Comparison of ENCODE assay signal across 28 cellular contexts in genomic region chr20:53806683-53807401, GRCh38.
DNase-seq lines count a peak whose midpoint lies in the region; ATAC-seq and TF ChIP-seq lines count a peak whose summit lies in the region.
"Had no signal": no experiment of that assay in that cellular context is flagged by ENCODE, and none has a peak within 500 bp of the region (broad histone marks: within the 10 kb centered on the region; RNA-seq: fewer than 3 reads in every experiment).

No MANE protein-coding gene starts in this region.

- no peak overlapping the region for H3K4me3 Mint-ChIP-seq in CD4-positive, CD25-positive, alpha-beta regulatory T cell
- H3K4me3 Mint-ChIP-seq in HFFc6 (no peak overlapping the region), nephron progenitor cell (no peak overlapping the region)
- no peak overlapping the region for H3K4me3 Mint-ChIP-seq in activated T-helper 17 cell treated with anti-CD3 and anti-CD28 coated beads, Interleukin-2, amount 50 U/mL, for 72 hours
- H3K4me3 Mint-ChIP-seq: activated naive CD8-positive, alpha-beta T cell treated with anti-CD3 and anti-CD28 coated beads for 36 hours; central memory CD8-positive, alpha-beta T cell; stimulated activated memory B cell treated with anti-CD40 and anti-IgM and Interleukin-4, amounts not matched to agents 10 μg/mL and 1 μg/mL and 100 μg/mL, for 72 hours had no signal

- no peak overlapping the region for H3K4me3 ChIP-seq in CD4-positive, CD25-positive, alpha-beta regulatory T cell (ENCODE audit: low read depth, low read length)
- H3K4me3 ChIP-seq in ovary: no peak overlapping the region
- H3K4me3 ChIP-seq: spleen, testis, uterus had no signal

- H3K27ac ChIP-seq in CD4-positive, CD25-positive, alpha-beta regulatory T cell (ENCODE audit: insufficient read depth, low read length, poor library complexity, severe bottlenecking): no peak overlapping the region
- no peak overlapping the region for H3K27ac ChIP-seq in ovary
- H3K27ac ChIP-seq: C4-2B, KMS-11, spleen, testis, uterus had no signal

- no peak for TF ChIP-seq POLR2A in ovary (IDR thresholded peaks at IDR 0.05)

- no peaks in the 10 kb centered on the region for H3K4me1 ChIP-seq in CD4-positive, CD25-positive, alpha-beta regulatory T cell (ENCODE audit: control insufficient read depth, insufficient read depth, low read length, poor library complexity, severe bottlenecking)
- H3K4me1 ChIP-seq in ovary (ENCODE audit: insufficient read depth): no peaks in the 10 kb centered on the region
- H3K4me1 ChIP-seq: spleen, testis, uterus had no signal

- H3K9me3 Mint-ChIP-seq in CD4-positive, CD25-positive, alpha-beta regulatory T cell: peaks cover 0 to 2% (median 0%) of the 10 kb centered on the region in 7 donors
- H3K9me3 Mint-ChIP-seq in HFFc6 (no peaks in the 10 kb centered on the region), nephron progenitor cell (no peaks in the 10 kb centered on the region)
- no peaks in the 10 kb centered on the region for H3K9me3 Mint-ChIP-seq in activated T-helper 17 cell treated with anti-CD3 and anti-CD28 coated beads, Interleukin-2, amount 50 U/mL, for 72 hours
- H3K9me3 Mint-ChIP-seq: activated naive CD8-positive, alpha-beta T cell treated with anti-CD3 and anti-CD28 coated beads for 36 hours; activated T-helper 2 cell treated with anti-CD3 and anti-CD28 coated beads, Interferon-gamma antibody, Interleukin-2, Interleukin-4, amounts not matched to agents 10 μg/mL and 5 μg/mL and 100 μg/mL, durations not matched to agents 14 hours and 24 hours and 36 hours; central memory CD8-positive, alpha-beta T cell; stimulated activated memory B cell treated with anti-CD40 and anti-IgM and Interleukin-4, amounts not matched to agents 10 μg/mL and 1 μg/mL and 100 μg/mL, for 72 hours had no signal

- H3K27me3 Mint-ChIP-seq in CD4-positive, CD25-positive, alpha-beta regulatory T cell: no peaks in the 10 kb centered on the region
- H3K27me3 Mint-ChIP-seq in HFFc6 (ENCODE audit: insufficient read depth) (no peaks in the 10 kb centered on the region; the same call in 1 of the 2 replicates), nephron progenitor cell (ENCODE audit: low read depth, poor library complexity) (peaks cover 22% of the 10 kb centered on the region)
- no peaks in the 10 kb centered on the region for H3K27me3 Mint-ChIP-seq in activated T-helper 17 cell treated with anti-CD3 and anti-CD28 coated beads, Interleukin-2, amount 50 U/mL, for 72 hours
- H3K27me3 Mint-ChIP-seq: activated naive CD8-positive, alpha-beta T cell treated with anti-CD3 and anti-CD28 coated beads for 36 hours; central memory CD8-positive, alpha-beta T cell; stimulated activated memory B cell treated with anti-CD40 and anti-IgM and Interleukin-4, amounts not matched to agents 10 μg/mL and 1 μg/mL and 100 μg/mL, for 72 hours had no signal

- TF ChIP-seq CTCF in HFFc6 (IDR thresholded peaks at IDR 0.05): no peak
- TF ChIP-seq CTCF in nephron progenitor cell (IDR thresholded peaks at IDR 0.05): no peak
- no peak for TF ChIP-seq CTCF in ovary (IDR thresholded peaks at IDR 0.05)

- DNase-seq in CD4-positive, CD25-positive, alpha-beta regulatory T cell: no peak
- no peak for DNase-seq in HFFc6
- DNase-seq in nephron progenitor cell: no peak
- no peak for DNase-seq in NCI-H526 (lab: John Stamatoyannopoulos, UW)
- DNase-seq in ovary: no peak
- DNase-seq: activated CD4-positive, alpha-beta T cell treated with anti-CD3 and anti-CD28 coated beads for 48 hours; activated naive CD8-positive, alpha-beta T cell treated with anti-CD3 and anti-CD28 coated beads for 36 hours; DMS 273 treated with DMSO at 0.1 percent for 48 hours; head of caudate nucleus; mesendoderm; MV-4-11; NCI-H146; NCI-H510A; NK-92 treated with Interleukin-12 subunit alpha and Interleukin-12 subunit beta, amount 100 ng/mL, for 24 hours; occipital lobe; SK-N-SH; spleen; stimulated activated CD4-positive, alpha-beta T cell treated with anti-CD3 and anti-CD28 coated beads, Interleukin-4, amount 100 ng/mL, for 1 hour; T-helper 2 cell; testis; uterus had no signal

- peaks cover 0 to 3% (median 0%) of the 10 kb centered on the region in 4 donors for H3K4me1 Mint-ChIP-seq in CD4-positive, CD25-positive, alpha-beta regulatory T cell
- peaks cover 51% of the 10 kb centered on the region for H3K4me1 Mint-ChIP-seq in HFFc6 (ENCODE audit: low read depth)
- H3K4me1 Mint-ChIP-seq in activated T-helper 17 cell treated with anti-CD3 and anti-CD28 coated beads, Interleukin-2, amount 50 U/mL, for 72 hours: no peaks in the 10 kb centered on the region
- peaks cover 29% of the 10 kb centered on the region for H3K4me1 Mint-ChIP-seq in nephron progenitor cell

- WGBS in ovary, 3 donors: 88 to 92% (median 91%) methylated on average over 6 of the region's 6 CpGs

- H3K9me3 ChIP-seq in CD4-positive, CD25-positive, alpha-beta regulatory T cell (ENCODE audit: control insufficient read depth in 2 of 2, low read length in 2 of 2): no peaks in the 10 kb centered on the region
- H3K9me3 ChIP-seq in ovary: no peaks in the 10 kb centered on the region
- H3K9me3 ChIP-seq: SK-N-SH, spleen, testis, uterus had no signal

- TF ChIP-seq EP300 in ovary (IDR thresholded peaks at IDR 0.05): no peak

- no peaks in the 10 kb centered on the region for H3K36me3 Mint-ChIP-seq in CD4-positive, CD25-positive, alpha-beta regulatory T cell
- H3K36me3 Mint-ChIP-seq in HFFc6 (ENCODE audit: low read depth) (no peaks in the 10 kb centered on the region), nephron progenitor cell (ENCODE audit: low read depth) (no peaks in the 10 kb centered on the region)
- H3K36me3 Mint-ChIP-seq in activated T-helper 17 cell treated with anti-CD3 and anti-CD28 coated beads, Interleukin-2, amount 50 U/mL, for 72 hours (ENCODE audit: low read depth): no peaks in the 10 kb centered on the region
- H3K36me3 Mint-ChIP-seq: activated naive CD8-positive, alpha-beta T cell treated with anti-CD3 and anti-CD28 coated beads for 36 hours; stimulated activated memory B cell treated with anti-CD40 and anti-IgM and Interleukin-4, amounts not matched to agents 10 μg/mL and 1 μg/mL and 100 μg/mL, for 72 hours had no signal

- no peaks in the 10 kb centered on the region for H3K36me3 ChIP-seq in CD4-positive, CD25-positive, alpha-beta regulatory T cell (ENCODE audit: control insufficient read depth, insufficient read depth, low read length)
- H3K36me3 ChIP-seq in ovary: no peaks in the 10 kb centered on the region
- H3K36me3 ChIP-seq: spleen, uterus had no signal

- no peaks in the 10 kb centered on the region for H3K27me3 ChIP-seq in CD4-positive, CD25-positive, alpha-beta regulatory T cell (ENCODE audit: control insufficient read depth, insufficient read depth, low read length)
- no peaks in the 10 kb centered on the region for H3K27me3 ChIP-seq in ovary
- H3K27me3 ChIP-seq: spleen, testis, uterus had no signal

- intact Hi-C loops in ovary (cut with DNase I): no loop called here

- peak overlapping the region in 2 of 3 donors; percentile 9 to 79 for H3K27ac Mint-ChIP-seq in CD4-positive, CD25-positive, alpha-beta regulatory T cell
- H3K27ac Mint-ChIP-seq in HFFc6: peak overlapping the region; percentile 68
- H3K27ac Mint-ChIP-seq in activated T-helper 17 cell treated with anti-CD3 and anti-CD28 coated beads, Interleukin-2, amount 50 U/mL, for 72 hours: peak overlapping the region; percentile 2
- peak overlapping the region; percentile 4 for H3K27ac Mint-ChIP-seq in nephron progenitor cell
- H3K27ac Mint-ChIP-seq: activated naive CD8-positive, alpha-beta T cell treated with anti-CD3 and anti-CD28 coated beads for 36 hours; activated T-helper 2 cell treated with anti-CD3 and anti-CD28 coated beads, Interferon-gamma antibody, Interleukin-2, Interleukin-4, amounts not matched to agents 10 μg/mL and 5 μg/mL and 100 μg/mL, durations not matched to agents 14 hours and 24 hours and 36 hours; stimulated activated memory B cell treated with anti-CD40 and anti-IgM and Interleukin-4, amounts not matched to agents 10 μg/mL and 1 μg/mL and 100 μg/mL, for 72 hours had no signal

- ATAC-seq in CD4-positive, CD25-positive, alpha-beta regulatory T cell (ENCODE audit: low read depth in 2 of 2): no peak
- no peak for ATAC-seq in activated T-helper 17 cell treated with anti-CD3 and anti-CD28 coated beads, Interleukin-2, amount 50 U/mL, for 72 hours (replicated peaks)
- ATAC-seq in GM21723 (IDR thresholded peaks at IDR 0.05; ENCODE audit: unreplicated experiment): no peak
- ATAC-seq: stimulated activated memory B cell treated with anti-CD40 and anti-IgM and Interleukin-4, amounts not matched to agents 10 μg/mL and 1 μg/mL and 100 μg/mL, for 72 hours had no signal

Comparison
In these comparisons a context has a peak if more than half of its experiments do, and no peak if none do; other contexts are left out.
1. H3K27ac Mint-ChIP-seq: peak in every context shown above with its lines; median percentile 68 in HFFc6; 44 in CD4-positive, CD25-positive, alpha-beta regulatory T cell; 4 in nephron progenitor cell; 2 in activated T-helper 17 cell treated with anti-CD3 and anti-CD28 coated beads, Interleukin-2, amount 50 U/mL, for 72 hours.